Comparison of ENCODE assay signal across 1 cellular context in genomic region chr9:127517620-127518019, GRCh38.
TF ChIP-seq lines count a peak whose summit lies in the region.

No MANE protein-coding gene starts in this region.

TF ChIP-seq in IMR-90, 13 proteins besides CTCF, POLR2A, EP300 and RAD21:
- TF ChIP-seq NFE2L2 (IDR thresholded peaks at IDR 0.05; ENCODE audit: low read depth, low read length) (no peak), FOS (IDR thresholded peaks at IDR 0.05; ENCODE audit: low read depth, low read length) (no peak), MAZ (IDR thresholded peaks at IDR 0.05; ENCODE audit: borderline replicate concordance, low read depth, low read length) (no peak), RCOR1 (IDR thresholded peaks at IDR 0.05; ENCODE audit: insufficient replicate concordance, low read length) (no peak), CEBPB (IDR thresholded peaks at IDR 0.05; ENCODE audit: low read depth, low read length) (no peak), MXI1 (IDR thresholded peaks at IDR 0.05; ENCODE audit: borderline replicate concordance, low read depth, low read length) (no peak), BHLHE40 (IDR thresholded peaks at IDR 0.05; ENCODE audit: low read depth, low read length) (no peak), USF2 (IDR thresholded peaks at IDR 0.05; ENCODE audit: low read depth, low read length) (no peak), RFX5 (IDR thresholded peaks at IDR 0.05; ENCODE audit: low read depth, low read length) (no peak), MAFK (IDR thresholded peaks at IDR 0.05; ENCODE audit: low read depth, low read length) (no peak), CHD1 (IDR thresholded peaks at IDR 0.05; ENCODE audit: low read depth, low read length) (no peak), ELK1 (IDR thresholded peaks at IDR 0.05; ENCODE audit: borderline replicate concordance, low read depth, low read length) (no peak), SMC3 (IDR thresholded peaks at IDR 0.05; ENCODE audit: low read depth, low read length) (no peak)
